In genomic region chr15:56918907-56919707, GRCh38 we compare ENCODE assay signal across 8 cellular contexts. TPM values are rescaled to one million over a fixed set of nuclear protein-coding genes. Genes with fewer than 3 reads are reported as not detected.
DNase-seq lines count a peak whose midpoint lies in the region; ATAC-seq and TF ChIP-seq lines count a peak whose summit lies in the region.

No MANE protein-coding gene starts in this region.

- peak in 1 of 2 donors; percentile 68 for TF ChIP-seq POLR2A in adrenal gland (IDR thresholded peaks at IDR 0.05)

- H3K4me3 Mint-ChIP-seq in CD4-positive, CD25-positive, alpha-beta regulatory T cell, result peak overlapping the region; percentile 91 to 97 (median 94)

- ATAC-seq in CD4-positive, CD25-positive, alpha-beta regulatory T cell (ENCODE audit: low read depth in 2 of 2), result peak; percentile 30 to 33
- ATAC-seq in GM19351 (IDR thresholded peaks at IDR 0.05; ENCODE audit: unreplicated experiment), result peak; percentile 27
- ATAC-seq in HG03469 (IDR thresholded peaks at IDR 0.05; ENCODE audit: unreplicated experiment), result peak; percentile 16
- ATAC-seq in left cardiac atrium, result peak; percentile 49 to 51
- peak; percentile 37 for ATAC-seq in aorta (ENCODE audit: low FRiP score)

- peak overlapping the region; percentile 60 to 95 (median 92) for H3K27ac Mint-ChIP-seq in CD4-positive, CD25-positive, alpha-beta regulatory T cell

- H3K4me1 Mint-ChIP-seq in CD4-positive, CD25-positive, alpha-beta regulatory T cell, result peaks cover 36 to 66% (median 54%) of the 10 kb centered on the region in 4 donors

- no peaks in the 10 kb centered on the region for H3K9me2 ChIP-seq in SU-DHL-6 (replicated peaks; ENCODE audit: insufficient read depth, low read length)

- 0 out of 2 replicates have a peak, but pooled peaks cover 5% of the 10 kb centered on the region for H3F3A ChIP-seq in SU-DHL-6 (ENCODE audit: insufficient read depth)

- TF ChIP-seq CTCF in SU-DHL-6 (IDR thresholded peaks at IDR 0.05; ENCODE audit: insufficient read depth, low read length, poor library complexity, severe bottlenecking), result no peak
- TF ChIP-seq CTCF in adrenal gland (IDR thresholded peaks at IDR 0.05), result no peak

- peaks cover 25% of the 10 kb centered on the region for H3K79me2 ChIP-seq in SU-DHL-6 (ENCODE audit: insufficient read depth, low read length)

- H3K36me3 Mint-ChIP-seq in CD4-positive, CD25-positive, alpha-beta regulatory T cell, result peaks cover 6% of the 10 kb centered on the region

- peak overlapping the region; percentile 94 for H3K9ac ChIP-seq in SU-DHL-6 (ENCODE audit: low read length)

- peak overlapping the region; percentile 23 for H3K4me3 ChIP-seq in CD4-positive, CD25-positive, alpha-beta regulatory T cell (ENCODE audit: low read depth, low read length)
- peak overlapping the region; percentile 78 for H3K4me3 ChIP-seq in SU-DHL-6 (ENCODE audit: insufficient read depth, low read length, poor library complexity, severe bottlenecking)
- H3K4me3 ChIP-seq in adrenal gland, result peak overlapping the region; percentile 30 to 98 (median 65)
- H3K4me3 ChIP-seq in aorta (ENCODE audit: low read length in 2 of 2), result peak overlapping the region; percentile 90 to 92

- WGBS in adrenal gland, 4 donors, result 0 to 1% (median 0%) methylated on average over 2 to 114 of the region's 114 CpGs
- WGBS in aorta, 2 donors, result 0% methylated on average over 82 to 114 of the region's 114 CpGs

- intact Hi-C loops in adrenal gland (cut with DNase I) (loop anchor here (10.0 kb wide), 2 partner anchors 216 to 386 kb away; no protein-coding TSS in a partner anchor), left cardiac atrium (cut with DNase I) (loop anchor here (1.0 to 10.0 kb wide), 2 partner anchors 32 to 216 kb away; no protein-coding TSS in a partner anchor), aorta (cut with DNase I) (loop anchor here (1.0 to 10.0 kb wide), 2 partner anchors 32 to 226 kb away; no protein-coding TSS in a partner anchor)

- H3K27me3 ChIP-seq in CD4-positive, CD25-positive, alpha-beta regulatory T cell (ENCODE audit: control insufficient read depth, insufficient read depth, low read length), result no peaks in the 10 kb centered on the region
- no peaks in the 10 kb centered on the region for H3K27me3 ChIP-seq in SU-DHL-6 (ENCODE audit: low read length)
- no peaks in the 10 kb centered on the region for H3K27me3 ChIP-seq in adrenal gland
- no peaks in the 10 kb centered on the region for H3K27me3 ChIP-seq in aorta (ENCODE audit: control insufficient read depth in 1 of 2, insufficient read depth in 2 of 2, low read length in 1 of 2)

- DNase-seq in CD4-positive, CD25-positive, alpha-beta regulatory T cell, result peak; percentile 44 to 68 (median 56)
- DNase-seq in adrenal gland, result peak; percentile 61 to 73 (median 70)
- DNase-seq in left cardiac atrium, result peak; percentile 68
- DNase-seq in putamen (ENCODE audit: low spot score), result peak; percentile 53
- DNase-seq in aorta, result peak; percentile 69 to 88

- H3K27ac ChIP-seq in CD4-positive, CD25-positive, alpha-beta regulatory T cell (ENCODE audit: insufficient read depth, low read length, poor library complexity, severe bottlenecking), result peak overlapping the region; percentile 79
- H3K27ac ChIP-seq in SU-DHL-6 (ENCODE audit: low read depth, low read length) (peak overlapping the region; percentile 57), adrenal gland (peak overlapping the region; percentile 85 to 99 (median 97)), aorta (ENCODE audit: low read depth in 1 of 2, low read length in 2 of 2) (peak overlapping the region; percentile 20 to 68)

- peak overlapping the region; percentile 88 for H2AFZ ChIP-seq in SU-DHL-6 (ENCODE audit: low read depth, low read length, severe bottlenecking)

- H3K36me3 ChIP-seq in CD4-positive, CD25-positive, alpha-beta regulatory T cell (ENCODE audit: control insufficient read depth, insufficient read depth, low read length), result no peaks in the 10 kb centered on the region
- H3K36me3 ChIP-seq in SU-DHL-6 (ENCODE audit: low read length) (peaks cover 29% of the 10 kb centered on the region), adrenal gland (replicated peaks in 1 of 2) (no peaks in the 10 kb centered on the region), aorta (ENCODE audit: control insufficient read depth in 1 of 2, insufficient read depth in 2 of 2, low read length in 1 of 2) (no peaks in the 10 kb centered on the region)

- H3K27me3 Mint-ChIP-seq in CD4-positive, CD25-positive, alpha-beta regulatory T cell, result peaks cover 5% of the 10 kb centered on the region

- H3K9me3 ChIP-seq in CD4-positive, CD25-positive, alpha-beta regulatory T cell (ENCODE audit: control insufficient read depth in 2 of 2, low read length in 2 of 2), result no peaks in the 10 kb centered on the region
- H3K9me3 ChIP-seq in SU-DHL-6 (ENCODE audit: insufficient read depth, low read length) (no peaks in the 10 kb centered on the region), adrenal gland (replicated peaks in 1 of 3) (no peaks in the 10 kb centered on the region), aorta (ENCODE audit: control insufficient read depth, low read length) (no peaks in the 10 kb centered on the region)

- H3K9me3 Mint-ChIP-seq in CD4-positive, CD25-positive, alpha-beta regulatory T cell, result no peaks in the 10 kb centered on the region

- H3K4me1 ChIP-seq in CD4-positive, CD25-positive, alpha-beta regulatory T cell (ENCODE audit: control insufficient read depth, insufficient read depth, low read length, poor library complexity, severe bottlenecking), result peaks cover 45% of the 10 kb centered on the region
- H3K4me1 ChIP-seq in adrenal gland (replicated peaks in 1 of 2), result peaks cover 17 to 49% of the 10 kb centered on the region in 2 donors
- H3K4me1 ChIP-seq in aorta (ENCODE audit: control insufficient read depth in 1 of 2, insufficient read depth in 2 of 2, low read length in 2 of 2), result peaks cover 0 to 8% of the 10 kb centered on the region in 2 donors

- H3K4me2 ChIP-seq in SU-DHL-6 (ENCODE audit: low read depth, low read length, poor library complexity, severe bottlenecking), result peak overlapping the region; percentile 63

- H4K20me1 ChIP-seq in SU-DHL-6 (ENCODE audit: low read depth, low read length), result no peaks in the 10 kb centered on the region

RNA-seq across cellular contexts. Expression of gene TCF12, which starts 0.7 kb away (rescaled TPM):
- total RNA-seq in CD4-positive, CD25-positive, alpha-beta regulatory T cell, result 83.7 TPM
- 10 to 100 TPM; 45.7 to 71.6 (median 63.7) TPM for polyA plus RNA-seq in CD4-positive, CD25-positive, alpha-beta regulatory T cell
- total RNA-seq in adrenal gland, result 100 to 1,000 TPM in 2 of 8 donors, 10 to 100 TPM in 6; 51.6 to 121 (median 88.2) TPM
- polyA plus RNA-seq in adrenal gland, result 10 to 100 TPM in 2 of 3 donors, 1 to 10 TPM in 1; 7.6 to 59.3 (median 13.5) TPM
- 10 to 100 TPM; 44.0 to 53.9 TPM for total RNA-seq in left cardiac atrium
- 100 to 1,000 TPM; 102 to 158 TPM for total RNA-seq in aorta
- polyA plus RNA-seq in aorta, result 10 to 100 TPM; 17.8 to 26.7 TPM

Comparison
In these comparisons a context has a peak if more than half of its experiments do, and no peak if none do; other contexts are left out.
1. Peak in every context shown above with its lines: DNase-seq, ATAC-seq, H3K4me3 ChIP-seq and H3K27ac ChIP-seq.
2. H3K27ac ChIP-seq: peak in every context shown above with its lines; median percentile 97 in adrenal gland; 79 in CD4-positive, CD25-positive, alpha-beta regulatory T cell; 57 in SU-DHL-6; 44 in aorta.
3. H3K4me3 ChIP-seq: peak in every context shown above with its lines; median percentile 91 in aorta; 78 in SU-DHL-6; 65 in adrenal gland; 23 in CD4-positive, CD25-positive, alpha-beta regulatory T cell.